ENCODE assay signal across 24 cellular contexts in the genomic region with DNA sequence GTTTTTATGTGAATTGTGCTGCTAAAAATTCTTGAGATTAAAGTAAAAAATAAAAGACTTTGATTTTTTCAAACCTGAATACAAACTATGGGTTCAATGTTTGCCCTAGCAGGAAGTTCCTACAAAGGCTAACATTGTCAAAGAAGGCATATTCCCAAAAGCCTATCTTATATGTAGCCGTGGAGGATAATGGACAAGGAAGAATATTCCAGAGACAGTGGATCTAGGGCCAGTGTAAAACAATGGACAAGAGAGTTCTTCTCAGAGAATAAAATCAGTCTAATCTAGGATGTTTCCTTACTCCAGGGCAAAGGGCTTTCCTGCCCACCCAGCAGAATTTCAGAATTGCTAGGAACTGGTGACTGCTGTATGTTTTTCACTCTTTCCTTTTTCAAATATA.
"Had no signal": no experiment of that assay in that cellular context is flagged by ENCODE, and none has a peak within 500 bp of the region (broad histone marks: within the 10 kb centered on the region; RNA-seq: fewer than 3 reads in every experiment).

No MANE protein-coding gene starts in this region.

- DNase-seq: activated B cell treated with CpG ODN at 0.5 μM for 24 hours; activated CD4-positive, alpha-beta memory T cell treated with anti-CD3 and anti-CD28 coated beads, Interleukin-2, amount 10 ng/mL, durations not matched to agents 7 days and 5 days; activated CD4-positive, alpha-beta T cell treated with anti-CD3 and anti-CD28 coated beads for 4 hours; activated CD4-positive, alpha-beta T cell treated with anti-CD3 and anti-CD28 coated beads, Interleukin-2, amount 50 U/mL, for 48 hours; activated CD4-positive, CD25-positive, alpha-beta regulatory T cell treated with anti-CD3 and anti-CD28 coated beads, Interleukin-2, amount 50 U/mL, for 72 hours; activated CD8-positive, alpha-beta memory T cell treated with anti-CD3 and anti-CD28 coated beads for 24 hours; activated CD8-positive, alpha-beta memory T cell treated with anti-CD3 and anti-CD28 coated beads, Interleukin-2, amount 10 ng/mL, durations not matched to agents 7 days and 5 days; activated CD8-positive, alpha-beta memory T cell treated with anti-CD3 and anti-CD28 coated beads, Interleukin-2, amount 50 U/mL, for 48 hours; activated CD8-positive, alpha-beta T cell treated with anti-CD3 and anti-CD28 coated beads, Interleukin-2, amount 10 ng/mL, durations not matched to agents 7 days and 5 days; activated effector memory CD4-positive, alpha-beta T cell treated with Interleukin-2 at 50 U/mL for 16 hours; activated gamma-delta T cell; activated naive CD4-positive, alpha-beta T cell treated with anti-CD3 and anti-CD28 coated beads, Interleukin-2, amount 10 ng/mL, durations not matched to agents 7 days and 5 days; activated naive CD4-positive, alpha-beta T cell treated with Interleukin-2 at 50 U/mL for 16 hours; activated naive CD8-positive, alpha-beta T cell treated with anti-CD3 and anti-CD28 coated beads, Interleukin-2, amount 10 ng/mL, durations not matched to agents 7 days and 5 days; activated naive CD8-positive, alpha-beta T cell treated with anti-CD3 and anti-CD28 coated beads, Interleukin-2, amount 50 U/mL, for 24 hours; activated T-cell treated with anti-CD3 and anti-CD28 coated beads, Interleukin-2, amount 50 U/mL, for 24 hours; activated T-cell treated with anti-CD3 and anti-CD28 coated beads, Interleukin-2, amount 50 U/mL, for 48 hours; amygdala; anterior cingulate cortex; caudate nucleus; cerebellar nuclear complex; T-helper 1 cell; T-helper 2 cell; T-helper 9 cell had no signal
